ENCODE assay signal across 11 cellular contexts in the genomic region with DNA sequence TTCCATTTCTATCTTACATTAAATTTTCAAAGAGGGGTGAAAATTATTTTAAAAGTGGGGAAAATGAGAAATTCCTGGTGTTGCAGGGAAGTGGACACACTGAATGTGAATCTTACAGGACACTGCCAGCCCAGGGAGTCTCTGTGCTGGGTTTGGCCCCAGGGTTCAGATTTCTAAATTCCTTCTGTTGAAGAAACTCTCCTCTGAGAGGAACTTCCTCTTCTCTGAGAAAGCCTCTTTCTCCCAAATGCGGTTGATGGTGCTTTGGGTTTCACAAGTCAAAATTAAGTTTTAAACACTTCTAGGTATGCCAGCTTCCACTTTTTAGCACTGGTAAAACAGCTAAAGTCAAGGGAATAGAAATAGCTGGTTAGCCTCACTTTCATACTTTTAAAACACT.
DNase-seq lines count a peak whose midpoint lies in the region; ATAC-seq lines count a peak whose summit lies in the region.
"Had no signal": no experiment of that assay in that cellular context is flagged by ENCODE, and none has a peak within 500 bp of the region (broad histone marks: within the 10 kb centered on the region; RNA-seq: fewer than 3 reads in every experiment).

No MANE protein-coding gene starts in this region.

- CTCF ChIA-PET in CD4-positive, alpha-beta memory T cell (lab: Charles Lee; ENCODE audit: partially characterized antibody), result no interaction called here

- H3K27me3 Mint-ChIP-seq in CD4-positive, alpha-beta memory T cell, result no peaks in the 10 kb centered on the region

- no peak overlapping the region for H3K27ac ChIP-seq in CD4-positive, alpha-beta memory T cell (ENCODE audit: low read depth, low read length)

- DNase-seq in CD4-positive, alpha-beta memory T cell, result peak in 1 of 5 donors; percentile 0
- DNase-seq in NOMO-1 (lab: John Stamatoyannopoulos, UW; ENCODE audit: unreplicated experiment in 2 of 2) (peak; percentile 46 to 59), foreskin melanocyte (peak; percentile 13), HUDEP-2 (lab: John Stamatoyannopoulos, UW; ENCODE audit: unreplicated experiment in 76 of 76) (no peak), medulla oblongata (ENCODE audit: extremely low spot score) (no peak), KG1 (lab: John Stamatoyannopoulos, UW) (no peak), amygdala (lab: John Stamatoyannopoulos, UW) (no peak)
- DNase-seq: MM.1S; stimulated activated CD4-positive, alpha-beta T cell treated with anti-CD3 and anti-CD28 coated beads, Interleukin-12 subunit alpha, Interleukin-12 subunit beta, amount 100 ng/mL, for 4 hours had no signal

- intact Hi-C loops in CD4-positive, alpha-beta memory T cell (cut with micrococcal nuclease), result loop anchor here (10.0 kb wide), 1 partner anchor 1505 kb away; no protein-coding TSS in a partner anchor

- no peaks in the 10 kb centered on the region for H3K27me3 ChIP-seq in CD4-positive, alpha-beta memory T cell (ENCODE audit: insufficient read depth, low read length)

- peaks cover 14% of the 10 kb centered on the region for H3K4me1 ChIP-seq in CD4-positive, alpha-beta memory T cell (ENCODE audit: insufficient read depth, low read length)
- H3K4me1 ChIP-seq: HAP-1 had no signal

- peak; percentile 11 for ATAC-seq in GM19025 (IDR thresholded peaks at IDR 0.05; ENCODE audit: low read depth, unreplicated experiment)

- POLR2A ChIA-PET in CD4-positive, alpha-beta memory T cell (lab: Charles Lee; ENCODE audit: partially characterized antibody), result no interaction called here

- no peaks in the 10 kb centered on the region for H3K9me3 ChIP-seq in CD4-positive, alpha-beta memory T cell (ENCODE audit: control insufficient read depth in 1 of 2, low read length in 2 of 2)
- H3K9me3 ChIP-seq: HAP-1 had no signal

- peak overlapping the region; percentile 74 to 94 (median 89) for H3K27ac Mint-ChIP-seq in CD4-positive, alpha-beta memory T cell

- H3K9me3 Mint-ChIP-seq in CD4-positive, alpha-beta memory T cell, result no peaks in the 10 kb centered on the region

- H3K36me3 Mint-ChIP-seq in CD4-positive, alpha-beta memory T cell, result no peaks in the 10 kb centered on the region

- peak overlapping the region in 1 of 2 donors; percentile 30 for H3K4me3 ChIP-seq in CD4-positive, alpha-beta memory T cell (ENCODE audit: low read length in 2 of 2)
- H3K4me3 ChIP-seq: HAP-1 had no signal

- peak overlapping the region; percentile 71 to 87 (median 79) for H3K4me3 Mint-ChIP-seq in CD4-positive, alpha-beta memory T cell

- H3K4me1 Mint-ChIP-seq in CD4-positive, alpha-beta memory T cell, result peaks cover 5 to 17% (median 10%) of the 10 kb centered on the region in 4 donors

- H3K36me3 ChIP-seq in CD4-positive, alpha-beta memory T cell (ENCODE audit: insufficient read depth, low read length), result no peaks in the 10 kb centered on the region
- H3K36me3 ChIP-seq: HAP-1 had no signal

Comparison
In these comparisons a context has a peak if more than half of its experiments do, and no peak if none do; other contexts are left out.
1. DNase-seq: peak in NOMO-1 (2 of 2) and foreskin melanocyte (single experiment); none in HUDEP-2 (0 of 76), medulla oblongata (single experiment), KG1 (single experiment) and amygdala (0 of 56).